In the genomic region with DNA sequence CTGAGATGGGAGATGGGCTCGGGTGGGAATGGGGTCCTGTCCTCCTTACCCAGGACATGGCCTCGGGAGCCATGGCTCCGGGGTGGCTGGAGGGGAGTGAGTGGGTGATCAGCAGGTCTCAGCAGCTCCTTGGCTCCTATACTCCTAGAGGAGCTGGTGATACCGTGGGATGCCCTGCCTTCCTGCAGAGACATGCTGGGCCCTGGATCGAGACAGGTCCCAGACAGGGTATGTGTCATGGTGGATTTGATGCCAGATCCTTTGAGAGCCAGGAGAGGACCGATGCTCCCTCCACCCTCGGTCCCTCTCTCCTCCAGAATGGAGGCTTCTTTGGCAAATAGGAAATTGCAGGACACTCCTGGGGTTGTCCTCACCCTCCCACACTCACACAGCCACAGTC, we compare ENCODE assay signal across 5 cellular contexts. TPM values are rescaled to one million over a fixed set of nuclear protein-coding genes. Genes with fewer than 3 reads are reported as not detected.
"Had no signal": no experiment of that assay in that cellular context is flagged by ENCODE, and none has a peak within 500 bp of the region (broad histone marks: within the 10 kb centered on the region; RNA-seq: fewer than 3 reads in every experiment).

No MANE protein-coding gene starts in this region.

RNA-seq across cellular contexts. Expression of a gene that starts 32.0 kb away (rescaled TPM):
- total RNA-seq: HepG2, HT1080, IMR-90, Right ventricle myocardium superior, SJSA1 had no signal
- polyA plus RNA-seq: HepG2, IMR-90 had no signal

RNA-seq across cellular contexts. Expression of a gene that starts 35.3 kb away (rescaled TPM):
- total RNA-seq: HT1080, IMR-90, SJSA1 had no signal
